1 cellular context compared by ENCODE assay signal in genomic region chr15:34757262-34757661, GRCh38.
A peak's percentile ranks its signal among the peaks of the same experiment; 100 is the strongest.
TF ChIP-seq lines count a peak whose summit lies in the region.

No MANE protein-coding gene starts in this region.

TF ChIP-seq in HCT116, 20 proteins besides CTCF, POLR2A, EP300 and RAD21 (continued from another document):
- TF ChIP-seq ZBTB33 (IDR thresholded peaks at IDR 0.05; ENCODE audit: extremely low read depth, insufficient replicate concordance, low read length) (no peak), EZH2phosphoT487 (IDR thresholded peaks at IDR 0.05; ENCODE audit: borderline replicate concordance) (0 out of 2 replicates have a peak, but pooled peaks have one; percentile 66)
